ENCODE assay signal across 1 cellular context in the genomic region with DNA sequence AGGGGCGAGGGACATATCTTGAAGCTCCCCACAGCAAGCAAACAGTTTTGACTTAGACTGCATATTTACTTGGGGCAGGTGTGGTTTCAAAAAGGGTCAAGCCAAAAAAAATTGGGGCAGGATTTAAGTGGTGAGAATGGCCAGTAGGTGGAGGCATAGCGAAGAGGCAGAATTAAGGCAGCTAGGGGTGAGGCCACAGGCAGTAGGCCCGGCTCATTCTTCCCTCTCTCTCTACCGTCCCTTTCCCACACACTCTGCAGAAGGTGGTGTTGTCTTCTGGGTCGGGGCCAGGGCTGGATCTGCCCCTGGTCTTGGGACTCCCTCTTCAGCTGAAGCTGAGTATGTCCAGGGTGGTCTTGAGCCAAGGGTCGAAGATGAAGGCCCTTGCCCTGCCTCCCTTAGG.
A peak's percentile ranks its signal among the peaks of the same experiment; 100 is the strongest.
TF ChIP-seq lines count a peak whose summit lies in the region.

No MANE protein-coding gene starts in this region.

TF ChIP-seq in HEK293, 187 proteins besides CTCF, POLR2A, EP300 and RAD21 (continued from another document):
- TF ChIP-seq PRDM10 (tag by site-specific recombination; IDR thresholded peaks at IDR 0.05), result peak; percentile 59
- no peak for TF ChIP-seq ZNF324 (tag by site-specific recombination; IDR thresholded peaks at IDR 0.05)
- no peak for TF ChIP-seq ZNF571 (tag by site-specific recombination; IDR thresholded peaks at IDR 0.05)
- no peak for TF ChIP-seq SP3 (tag by site-specific recombination; IDR thresholded peaks at IDR 0.05)
- TF ChIP-seq ZNF580 (tag by site-specific recombination; IDR thresholded peaks at IDR 0.05), result 0 out of 2 replicates have a peak, but pooled peaks have one; percentile 39
- TF ChIP-seq ZNF362 (tag by site-specific recombination; IDR thresholded peaks at IDR 0.05), result peak; percentile 76
- no peak for TF ChIP-seq EGR2 (tag by site-specific recombination; IDR thresholded peaks at IDR 0.05; ENCODE audit: low read depth)
- TF ChIP-seq MYNN (tag by site-specific recombination; IDR thresholded peaks at IDR 0.05; ENCODE audit: borderline replicate concordance), result no peak
- no peak for TF ChIP-seq ZFP3 (tag by site-specific recombination; IDR thresholded peaks at IDR 0.05; ENCODE audit: low read depth)
- peak; percentile 59 for TF ChIP-seq PATZ1 (tag by site-specific recombination; IDR thresholded peaks at IDR 0.05)
- TF ChIP-seq ZBTB48 (tag by site-specific recombination; IDR thresholded peaks at IDR 0.05), result peak; percentile 67
- TF ChIP-seq ZNF692 (tag by site-specific recombination; IDR thresholded peaks at IDR 0.05), result peak; percentile 41; the same call in 1 of the 2 replicates
- TF ChIP-seq ZBTB17 (tag by site-specific recombination; IDR thresholded peaks at IDR 0.05), result no peak
- peak; percentile 83 for TF ChIP-seq ZNF654 (tag by site-specific recombination; IDR thresholded peaks at IDR 0.05; ENCODE audit: low read depth)
- peak; percentile 79; the same call in 1 of the 2 replicates for TF ChIP-seq ZNF600 (tag by site-specific recombination; IDR thresholded peaks at IDR 0.05)
TF ChIP-seq in HEK293: peak in this region for 16.
